1 cellular context compared by ENCODE assay signal in the genomic region with DNA sequence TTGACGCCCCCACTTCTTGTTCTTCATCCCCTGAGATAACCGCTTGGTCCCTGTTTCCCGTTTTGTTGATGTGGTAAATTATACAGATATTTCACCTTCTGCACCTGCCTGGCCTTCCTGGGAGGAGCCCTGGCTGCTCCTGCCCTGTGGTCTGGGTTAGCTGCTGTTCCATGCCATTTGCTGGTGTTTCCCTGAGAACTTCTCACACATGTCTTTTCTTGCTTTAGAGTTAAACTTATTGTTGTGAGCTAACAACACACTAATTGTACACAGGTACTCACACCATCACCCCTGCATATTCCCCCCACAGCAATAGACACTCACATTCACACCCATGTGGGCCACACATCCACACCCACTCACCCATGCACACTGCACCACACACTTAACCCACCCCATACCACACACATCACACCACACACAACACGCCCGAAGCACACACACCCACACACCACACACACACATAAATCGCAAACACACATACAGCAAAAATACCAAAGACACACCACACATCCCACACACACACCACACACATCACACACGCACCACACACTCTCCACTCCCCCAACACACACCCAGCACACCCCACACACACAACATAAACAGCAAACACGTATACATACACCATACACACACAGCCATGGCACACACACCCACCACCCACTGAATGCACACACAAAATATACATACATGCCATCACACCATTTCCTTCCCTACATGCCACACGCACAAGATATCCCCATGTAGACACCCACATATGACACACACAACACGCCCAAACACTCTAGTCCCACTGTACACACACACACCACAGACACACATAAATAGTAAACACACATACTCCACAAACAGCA.
TF ChIP-seq lines count a peak whose summit lies in the region.

No MANE protein-coding gene starts in this region.

TF ChIP-seq in SK-N-SH, 30 proteins besides CTCF, POLR2A, EP300 and RAD21:
- TF ChIP-seq REST (IDR thresholded peaks at IDR 0.05; ENCODE audit: low read depth, low read length) (no peak), MEF2A (IDR thresholded peaks at IDR 0.05; ENCODE audit: borderline replicate concordance, low read depth) (no peak), TCF12 (IDR thresholded peaks at IDR 0.05) (no peak), NFIC (IDR thresholded peaks at IDR 0.05; ENCODE audit: borderline replicate concordance) (no peak), RXRA (IDR thresholded peaks at IDR 0.05; ENCODE audit: borderline replicate concordance, low read depth) (no peak), RCOR1 (IDR thresholded peaks at IDR 0.05; ENCODE audit: low read length) (no peak), POLR2AphosphoS5 (IDR thresholded peaks at IDR 0.05; ENCODE audit: low read depth, low read length) (no peak), GABPA (IDR thresholded peaks at IDR 0.05; ENCODE audit: low read depth) (no peak), TAF1 (IDR thresholded peaks at IDR 0.05; ENCODE audit: borderline replicate concordance, low read depth, low read length) (no peak), EZH2phosphoT487 (IDR thresholded peaks at IDR 0.05; ENCODE audit: borderline replicate concordance, low read depth) (no peak), MXI1 (IDR thresholded peaks at IDR 0.05; ENCODE audit: low read depth, low read length) (no peak), YY1 (IDR thresholded peaks at IDR 0.05; ENCODE audit: low read depth) (no peak), ZBTB33 (IDR thresholded peaks at IDR 0.05; ENCODE audit: borderline replicate concordance, low read depth) (no peak), FOXJ3 (CRISPR knock-in tag; IDR thresholded peaks at IDR 0.05) (no peak), TEAD4 (IDR thresholded peaks at IDR 0.05; ENCODE audit: borderline replicate concordance, insufficient read depth) (no peak), GATA2 (CRISPR knock-in tag; IDR thresholded peaks at IDR 0.05) (no peak), USF1 (IDR thresholded peaks at IDR 0.05; ENCODE audit: borderline replicate concordance, low read depth) (no peak)
- TF ChIP-seq, protein P1, sequence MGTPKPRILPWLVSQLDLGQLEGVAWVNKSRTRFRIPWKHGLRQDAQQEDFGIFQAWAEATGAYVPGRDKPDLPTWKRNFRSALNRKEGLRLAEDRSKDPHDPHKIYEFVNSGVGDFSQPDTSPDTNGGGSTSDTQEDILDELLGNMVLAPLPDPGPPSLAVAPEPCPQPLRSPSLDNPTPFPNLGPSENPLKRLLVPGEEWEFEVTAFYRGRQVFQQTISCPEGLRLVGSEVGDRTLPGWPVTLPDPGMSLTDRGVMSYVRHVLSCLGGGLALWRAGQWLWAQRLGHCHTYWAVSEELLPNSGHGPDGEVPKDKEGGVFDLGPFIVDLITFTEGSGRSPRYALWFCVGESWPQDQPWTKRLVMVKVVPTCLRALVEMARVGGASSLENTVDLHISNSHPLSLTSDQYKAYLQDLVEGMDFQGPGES (IDR thresholded peaks at IDR 0.05; ENCODE audit: low read depth, low read length): no peak
- TF ChIP-seq, protein P2, sequence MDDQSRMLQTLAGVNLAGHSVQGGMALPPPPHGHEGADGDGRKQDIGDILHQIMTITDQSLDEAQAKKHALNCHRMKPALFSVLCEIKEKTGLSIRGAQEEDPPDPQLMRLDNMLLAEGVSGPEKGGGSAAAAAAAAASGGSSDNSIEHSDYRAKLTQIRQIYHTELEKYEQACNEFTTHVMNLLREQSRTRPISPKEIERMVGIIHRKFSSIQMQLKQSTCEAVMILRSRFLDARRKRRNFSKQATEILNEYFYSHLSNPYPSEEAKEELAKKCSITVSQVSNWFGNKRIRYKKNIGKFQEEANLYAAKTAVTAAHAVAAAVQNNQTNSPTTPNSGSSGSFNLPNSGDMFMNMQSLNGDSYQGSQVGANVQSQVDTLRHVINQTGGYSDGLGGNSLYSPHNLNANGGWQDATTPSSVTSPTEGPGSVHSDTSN (IDR thresholded peaks at IDR 0.05): no peak
TF ChIP-seq in SK-N-SH: peak in this region for 0.
